In genomic region chr1:193270996-193271395, GRCh38 we compare ENCODE assay signal across 10 cellular contexts.
DNase-seq lines count a peak whose midpoint lies in the region; ATAC-seq and TF ChIP-seq lines count a peak whose summit lies in the region.
"Had no signal": no experiment of that assay in that cellular context is flagged by ENCODE, and none has a peak within 500 bp of the region (broad histone marks: within the 10 kb centered on the region; RNA-seq: fewer than 3 reads in every experiment).

No MANE protein-coding gene starts in this region.

- H3K27ac Mint-ChIP-seq in naive B cell = no peak overlapping the region
- H3K27ac Mint-ChIP-seq in activated CD8-positive, alpha-beta T cell treated with anti-CD3 and anti-CD28 coated beads for 36 hours = no peak overlapping the region
- H3K27ac Mint-ChIP-seq: activated T-helper 1 cell treated with anti-CD3 and anti-CD28 coated beads, Interleukin-12 subunit alpha, Interleukin-12 subunit beta, Interleukin-2, Interleukin-4 antibody, amounts not matched to agents 30 ng/mL and 10 ng/mL and 1 ng/mL, durations not matched to agents 14 hours and 24 hours and 36 hours had no signal

- CTCF ChIA-PET in activated CD8-positive, alpha-beta T cell treated with anti-CD3 and anti-CD28 coated beads for 36 hours (lab: Charles Lee) = no interaction called here

- intact Hi-C loops in activated CD8-positive, alpha-beta T cell treated with anti-CD3 and anti-CD28 coated beads for 36 hours (cut with micrococcal nuclease) = no loop called here

- H3K27me3 Mint-ChIP-seq in naive B cell = peaks cover 8 to 31% (median 22%) of the 10 kb centered on the region in 3 donors
- H3K27me3 Mint-ChIP-seq in activated CD8-positive, alpha-beta T cell treated with anti-CD3 and anti-CD28 coated beads for 36 hours = no peaks in the 10 kb centered on the region

- TF ChIP-seq CTCF in activated CD8-positive, alpha-beta T cell treated with anti-CD3 and anti-CD28 coated beads for 36 hours (IDR thresholded peaks at IDR 0.05) = no peak

- POLR2A ChIA-PET in activated CD8-positive, alpha-beta T cell treated with anti-CD3 and anti-CD28 coated beads for 36 hours (lab: Charles Lee) = no interaction called here

- ATAC-seq in GM18909 (IDR thresholded peaks at IDR 0.05; ENCODE audit: poor library complexity, unreplicated experiment) (peak; percentile 99), HG02642 (IDR thresholded peaks at IDR 0.05; ENCODE audit: poor library complexity, unreplicated experiment) (peak; percentile 92), naive B cell (ENCODE audit: low read depth in 2 of 2) (peak in 1 of 2 donors; percentile 35)
- no peak for ATAC-seq in activated CD8-positive, alpha-beta T cell treated with anti-CD3 and anti-CD28 coated beads for 36 hours

- peaks cover 7 to 10% (median 8%) of the 10 kb centered on the region in 3 donors for H3K4me1 Mint-ChIP-seq in naive B cell
- peaks cover 3% of the 10 kb centered on the region for H3K4me1 Mint-ChIP-seq in activated CD8-positive, alpha-beta T cell treated with anti-CD3 and anti-CD28 coated beads for 36 hours (ENCODE audit: low read depth)
- H3K4me1 Mint-ChIP-seq: nephron progenitor cell had no signal

- no peak overlapping the region for H3K4me3 Mint-ChIP-seq in naive B cell
- H3K4me3 Mint-ChIP-seq in activated CD8-positive, alpha-beta T cell treated with anti-CD3 and anti-CD28 coated beads for 36 hours = no peak overlapping the region
- H3K4me3 Mint-ChIP-seq: activated T-helper 1 cell treated with anti-CD3 and anti-CD28 coated beads, Interleukin-12 subunit alpha, Interleukin-12 subunit beta, Interleukin-2, Interleukin-4 antibody, amounts not matched to agents 30 ng/mL and 10 ng/mL and 1 ng/mL, durations not matched to agents 14 hours and 24 hours and 36 hours; nephron progenitor cell had no signal

- peak; percentile 60 for DNase-seq in HS-5 (ENCODE audit: low read depth)
- DNase-seq in naive B cell = peak; percentile 11
- DNase-seq in GM19240 (ENCODE audit: insufficient read length, low spot score) = no peak
- DNase-seq in activated CD8-positive, alpha-beta T cell treated with anti-CD3 and anti-CD28 coated beads for 36 hours = no peak
- no peak for DNase-seq in NCI-H69 (lab: John Stamatoyannopoulos, UW)
- DNase-seq in stimulated activated CD4-positive, alpha-beta T cell treated with anti-CD3 and anti-CD28 coated beads, Interleukin-4, amount 100 ng/mL, for 1 hour = no peak
- DNase-seq: nephron progenitor cell had no signal

- peaks cover 27 to 33% of the 10 kb centered on the region in 2 donors for H3K36me3 Mint-ChIP-seq in naive B cell
- H3K36me3 Mint-ChIP-seq in activated CD8-positive, alpha-beta T cell treated with anti-CD3 and anti-CD28 coated beads for 36 hours (ENCODE audit: low read depth) = peaks cover 41% of the 10 kb centered on the region

- H3K9me3 Mint-ChIP-seq in naive B cell = peaks cover 2 to 30% (median 13%) of the 10 kb centered on the region in 7 donors
- peaks cover 8% of the 10 kb centered on the region for H3K9me3 Mint-ChIP-seq in activated CD8-positive, alpha-beta T cell treated with anti-CD3 and anti-CD28 coated beads for 36 hours

Comparison
In these comparisons a context has a peak if more than half of its experiments do, and no peak if none do; other contexts are left out.
1. DNase-seq: peak in HS-5 (single experiment) and naive B cell (single experiment); none in GM19240 (single experiment), activated CD8-positive, alpha-beta T cell treated with anti-CD3 and anti-CD28 coated beads for 36 hours (single experiment), NCI-H69 (single experiment) and stimulated activated CD4-positive, alpha-beta T cell treated with anti-CD3 and anti-CD28 coated beads, Interleukin-4, amount 100 ng/mL, for 1 hour (single experiment).